Comparison of ENCODE assay signal across 16 cellular contexts in genomic region chr11:129951201-129951882, GRCh38. TPM values are rescaled to one million over a fixed set of nuclear protein-coding genes. Genes with fewer than 3 reads are reported as not detected.
DNase-seq lines count a peak whose midpoint lies in the region; ATAC-seq and TF ChIP-seq lines count a peak whose summit lies in the region.
"Had no signal": no experiment of that assay in that cellular context is flagged by ENCODE, and none has a peak within 500 bp of the region (broad histone marks: within the 10 kb centered on the region; RNA-seq: fewer than 3 reads in every experiment).

No MANE protein-coding gene starts in this region.

- no peaks in the 10 kb centered on the region for H3K36me3 ChIP-seq in SU-DHL-6 (ENCODE audit: low read length)
- H3K36me3 ChIP-seq: pancreas, SJSA1 had no signal

- no peaks in the 10 kb centered on the region for H3K27me3 ChIP-seq in SU-DHL-6 (ENCODE audit: low read length)
- H3K27me3 ChIP-seq: pancreas, SJSA1 had no signal

- H2AFZ ChIP-seq in SU-DHL-6 (ENCODE audit: low read depth, low read length, severe bottlenecking): no peak overlapping the region

- H3K27ac Mint-ChIP-seq in progenitor cell of endocrine pancreas: no peak overlapping the region
- H3K27ac Mint-ChIP-seq: activated naive CD4-positive, alpha-beta T cell treated with anti-CD3 and anti-CD28 coated beads, Interleukin-2, amount 50 U/mL, for 72 hours; stimulated activated naive B cell treated with anti-CD40 and anti-IgM and Interleukin-4, amounts not matched to agents 10 μg/mL and 1 μg/mL and 100 μg/mL, for 72 hours had no signal

- peaks cover 14% of the 10 kb centered on the region for H3K79me2 ChIP-seq in SU-DHL-6 (ENCODE audit: insufficient read depth, low read length)

- H3F3A ChIP-seq in SU-DHL-6 (ENCODE audit: insufficient read depth): peaks cover 36% of the 10 kb centered on the region

- peak; percentile 63 for DNase-seq in DMS 273 (lab: John Stamatoyannopoulos, UW; ENCODE audit: unreplicated experiment)
- peak; percentile 71 for DNase-seq in NCI-H146 treated with DMSO at 0.1 percent for 48 hours (lab: John Stamatoyannopoulos, UW; ENCODE audit: unreplicated experiment)
- peak; percentile 24 for DNase-seq in foreskin melanocyte
- no peak for DNase-seq in putamen (ENCODE audit: low spot score)
- no peak for DNase-seq in progenitor cell of endocrine pancreas (ENCODE audit: low spot score, unreplicated experiment)
- DNase-seq: Calu3; NCI-H2029; stimulated activated naive B cell treated with anti-CD40 and anti-IgM and Interleukin-4, amounts not matched to agents 10 μg/mL and 1 μg/mL and 100 μg/mL, for 72 hours had no signal

- H3K4me3 Mint-ChIP-seq in progenitor cell of endocrine pancreas (ENCODE audit: low read depth): no peak overlapping the region
- H3K4me3 Mint-ChIP-seq: stimulated activated naive B cell treated with anti-CD40 and anti-IgM and Interleukin-4, amounts not matched to agents 10 μg/mL and 1 μg/mL and 100 μg/mL, for 72 hours; type B pancreatic cell had no signal

- ATAC-seq in GM19023 (IDR thresholded peaks at IDR 0.05; ENCODE audit: unreplicated experiment) (no peak), HG02840 (IDR thresholded peaks at IDR 0.05; ENCODE audit: low FRiP score, unreplicated experiment) (no peak)

- peaks cover 10% of the 10 kb centered on the region for H3K4me1 Mint-ChIP-seq in progenitor cell of endocrine pancreas (ENCODE audit: low read depth)

- H3K36me3 Mint-ChIP-seq in progenitor cell of endocrine pancreas (ENCODE audit: insufficient read depth): peaks cover 5% of the 10 kb centered on the region

- H3K27me3 Mint-ChIP-seq in progenitor cell of endocrine pancreas: no peaks in the 10 kb centered on the region
- H3K27me3 Mint-ChIP-seq: stimulated activated naive B cell treated with anti-CD40 and anti-IgM and Interleukin-4, amounts not matched to agents 10 μg/mL and 1 μg/mL and 100 μg/mL, for 72 hours; type B pancreatic cell had no signal

- no peaks in the 10 kb centered on the region for H3K9me3 Mint-ChIP-seq in progenitor cell of endocrine pancreas (ENCODE audit: low read depth)
- H3K9me3 Mint-ChIP-seq: activated naive CD4-positive, alpha-beta T cell treated with anti-CD3 and anti-CD28 coated beads, Interleukin-2, amount 50 U/mL, for 72 hours; stimulated activated naive B cell treated with anti-CD40 and anti-IgM and Interleukin-4, amounts not matched to agents 10 μg/mL and 1 μg/mL and 100 μg/mL, for 72 hours; type B pancreatic cell had no signal

- H3K4me2 ChIP-seq in SU-DHL-6 (ENCODE audit: low read depth, low read length, poor library complexity, severe bottlenecking): peak overlapping the region; percentile 91
- H3K4me2 ChIP-seq: smooth muscle cell had no signal

- no peak overlapping the region for H3K4me3 ChIP-seq in SU-DHL-6 (ENCODE audit: insufficient read depth, low read length, poor library complexity, severe bottlenecking)
- H3K4me3 ChIP-seq: pancreas, SJSA1, smooth muscle cell had no signal

- no peaks in the 10 kb centered on the region for H3K9me2 ChIP-seq in SU-DHL-6 (replicated peaks; ENCODE audit: insufficient read depth, low read length)

- H3K27ac ChIP-seq in SU-DHL-6 (ENCODE audit: low read depth, low read length): peak overlapping the region; percentile 95
- H3K27ac ChIP-seq: SJSA1 had no signal

- no peak for TF ChIP-seq CTCF in SU-DHL-6 (IDR thresholded peaks at IDR 0.05; ENCODE audit: insufficient read depth, low read length, poor library complexity, severe bottlenecking)
- no peak for TF ChIP-seq CTCF in progenitor cell of endocrine pancreas (IDR thresholded peaks at IDR 0.05; ENCODE audit: unreplicated experiment)

- H4K20me1 ChIP-seq in SU-DHL-6 (ENCODE audit: low read depth, low read length): no peaks in the 10 kb centered on the region

- peak overlapping the region; percentile 50 for H3K9ac ChIP-seq in SU-DHL-6 (ENCODE audit: low read length)

- H3K9me3 ChIP-seq in SU-DHL-6 (ENCODE audit: insufficient read depth, low read length): no peaks in the 10 kb centered on the region
- H3K9me3 ChIP-seq: pancreas, SJSA1 had no signal

RNA-seq across cellular contexts. Expression of gene PRDM10, which starts 51.3 kb away (rescaled TPM):
- 19.3 and 23.4 TPM in 2 replicates for total RNA-seq in progenitor cell of endocrine pancreas

RNA-seq across cellular contexts. Expression of gene NFRKB, which starts 56.0 kb away (rescaled TPM):
- total RNA-seq in progenitor cell of endocrine pancreas: 66.8 and 68.9 TPM in 2 replicates

Comparison
In these comparisons a context has a peak if more than half of its experiments do, and no peak if none do; other contexts are left out.
1. DNase-seq: peak in DMS 273 (single experiment), NCI-H146 treated with DMSO at 0.1 percent for 48 hours (single experiment) and foreskin melanocyte (single experiment); none in putamen (single experiment) and progenitor cell of endocrine pancreas (single experiment).